ENCODE assay signal across 16 cellular contexts in genomic region chr6:62283359-62283758, GRCh38. TPM values are rescaled to one million over a fixed set of nuclear protein-coding genes. Genes with fewer than 3 reads are reported as not detected.
DNase-seq lines count a peak whose midpoint lies in the region; ATAC-seq and TF ChIP-seq lines count a peak whose summit lies in the region.
"Had no signal": no experiment of that assay in that cellular context is flagged by ENCODE, and none has a peak within 500 bp of the region (broad histone marks: within the 10 kb centered on the region; RNA-seq: fewer than 3 reads in every experiment).

No MANE protein-coding gene starts in this region.

- H3K4me1 ChIP-seq in hepatocyte (ENCODE audit: insufficient read depth), result no peaks in the 10 kb centered on the region
- H3K4me1 ChIP-seq in upper lobe of right lung, result no peaks in the 10 kb centered on the region
- H3K4me1 ChIP-seq in heart left ventricle, result peaks cover 0 to 8% (median 0%) of the 10 kb centered on the region in 12 donors

- intact Hi-C loops in upper lobe of right lung (cut with DNase I) (no loop called here), heart left ventricle (cut with DNase I) (loop anchor here in 1 of 10 donors (10.0 kb wide), 1 partner anchor 469 kb away; no protein-coding TSS in a partner anchor)

- 61% methylated on average over 2 of the region's 2 CpGs for WGBS in hepatocyte (ENCODE audit: low lambda C conversion rate, missing lambda C conversion rate)
- WGBS in heart left ventricle, 4 donors, result 58 to 64% (median 63%) methylated on average over 2 of the region's 2 CpGs

- peak; percentile 12 for DNase-seq in hepatocyte (ENCODE audit: low spot score)
- DNase-seq in upper lobe of right lung, result no peak
- no peak for DNase-seq in heart left ventricle
- DNase-seq in NCI-H1092 (lab: John Stamatoyannopoulos, UW), result no peak
- no peak for DNase-seq in GM19240 (ENCODE audit: insufficient read length, low spot score)
- DNase-seq: CD8-positive, alpha-beta memory T cell; GF-D8; KG1; NCI-H187; NK-92 treated with Interleukin-12 subunit alpha and Interleukin-12 subunit beta, amount 100 ng/mL, for 24 hours had no signal

- no peaks in the 10 kb centered on the region for H3K36me3 ChIP-seq in SU-DHL-6 (ENCODE audit: low read length)
- no peaks in the 10 kb centered on the region for H3K36me3 ChIP-seq in hepatocyte (replicated peaks; ENCODE audit: insufficient read depth, low read depth)
- no peaks in the 10 kb centered on the region for H3K36me3 ChIP-seq in neural cell (ENCODE audit: insufficient read depth, low read length)
- H3K36me3 ChIP-seq in upper lobe of right lung, result no peaks in the 10 kb centered on the region
- no peaks in the 10 kb centered on the region for H3K36me3 ChIP-seq in heart left ventricle

- no peak for TF ChIP-seq EP300 in neural cell (conservative IDR thresholded peaks at IDR 0.05; ENCODE audit: poor library complexity, severe bottlenecking)

- H3F3A ChIP-seq in SU-DHL-6 (ENCODE audit: insufficient read depth) (no peaks in the 10 kb centered on the region), neural cell (ENCODE audit: insufficient read depth, low read length, poor library complexity, severe bottlenecking) (no peaks in the 10 kb centered on the region)

- no peak overlapping the region for H3K4me2 ChIP-seq in SU-DHL-6 (ENCODE audit: low read depth, low read length, poor library complexity, severe bottlenecking)
- peak overlapping the region; percentile 84 for H3K4me2 ChIP-seq in hepatocyte
- peak overlapping the region; percentile 43 for H3K4me2 ChIP-seq in neural cell (ENCODE audit: low read length)

- H3K9ac ChIP-seq in SU-DHL-6 (ENCODE audit: low read length) (no peak overlapping the region), neural cell (ENCODE audit: low read length) (peak overlapping the region; percentile 20)

- H3K27ac ChIP-seq in SU-DHL-6 (ENCODE audit: low read depth, low read length) (no peak overlapping the region), hepatocyte (peak overlapping the region; percentile 45), neural cell (ENCODE audit: low read length) (no peak overlapping the region), upper lobe of right lung (no peak overlapping the region), heart left ventricle (no peak overlapping the region)
- H3K27ac ChIP-seq: RWPE1 had no signal

- TF ChIP-seq RAD21 in neural cell (conservative IDR thresholded peaks at IDR 0.05), result no peak

- no peaks in the 10 kb centered on the region for H3K27me3 ChIP-seq in SU-DHL-6 (ENCODE audit: low read length)
- peaks cover 4% of the 10 kb centered on the region for H3K27me3 ChIP-seq in hepatocyte
- H3K27me3 ChIP-seq in neural cell (ENCODE audit: insufficient read depth, low read depth, low read length), result no peaks in the 10 kb centered on the region
- H3K27me3 ChIP-seq in upper lobe of right lung, result peaks cover 21% of the 10 kb centered on the region
- H3K27me3 ChIP-seq in heart left ventricle, result peaks cover 0 to 36% (median 11%) of the 10 kb centered on the region in 9 donors

- TF ChIP-seq CTCF in SU-DHL-6 (IDR thresholded peaks at IDR 0.05; ENCODE audit: insufficient read depth, low read length, poor library complexity, severe bottlenecking), result no peak
- TF ChIP-seq CTCF in hepatocyte (IDR thresholded peaks at IDR 0.05; ENCODE audit: poor library complexity), result no peak
- TF ChIP-seq CTCF in neural cell (IDR thresholded peaks at IDR 0.05; ENCODE audit: poor library complexity, severe bottlenecking), result no peak
- TF ChIP-seq CTCF in upper lobe of right lung (IDR thresholded peaks at IDR 0.05), result no peak
- TF ChIP-seq CTCF in heart left ventricle (IDR thresholded peaks at IDR 0.05), result no peak

- H3K9me3 ChIP-seq in SU-DHL-6 (ENCODE audit: insufficient read depth, low read length) (no peaks in the 10 kb centered on the region), hepatocyte (ENCODE audit: low read depth) (no peaks in the 10 kb centered on the region), neural cell (ENCODE audit: low read length) (no peaks in the 10 kb centered on the region), upper lobe of right lung (no peaks in the 10 kb centered on the region), heart left ventricle (no peaks in the 10 kb centered on the region)

- H2AFZ ChIP-seq in SU-DHL-6 (ENCODE audit: low read depth, low read length, severe bottlenecking) (peak overlapping the region; percentile 18), hepatocyte (no peak overlapping the region), neural cell (ENCODE audit: low read depth, low read length) (no peak overlapping the region)

- TF ChIP-seq POLR2A in heart left ventricle (IDR thresholded peaks at IDR 0.05), result no peak

- ATAC-seq in upper lobe of right lung, result no peak
- no peak for ATAC-seq in heart left ventricle

- no peaks in the 10 kb centered on the region for H3K9me2 ChIP-seq in SU-DHL-6 (replicated peaks; ENCODE audit: insufficient read depth, low read length)
- H3K9me2 ChIP-seq in hepatocyte (replicated peaks; ENCODE audit: insufficient read depth), result no peaks in the 10 kb centered on the region
- H3K9me2 ChIP-seq in neural cell (ENCODE audit: insufficient read depth, low read length), result no peaks in the 10 kb centered on the region

- H4K20me1 ChIP-seq in SU-DHL-6 (ENCODE audit: low read depth, low read length) (no peaks in the 10 kb centered on the region), hepatocyte (ENCODE audit: insufficient read depth, poor library complexity, severe bottlenecking) (no peaks in the 10 kb centered on the region), neural cell (ENCODE audit: insufficient read depth) (no peaks in the 10 kb centered on the region)

- no peaks in the 10 kb centered on the region for H3K79me2 ChIP-seq in SU-DHL-6 (ENCODE audit: insufficient read depth, low read length)
- peaks cover 51% of the 10 kb centered on the region for H3K79me2 ChIP-seq in hepatocyte
- peaks cover 27% of the 10 kb centered on the region for H3K79me2 ChIP-seq in neural cell (replicated peaks; ENCODE audit: insufficient read depth, low read length)

- H3K4me3 ChIP-seq in SU-DHL-6 (ENCODE audit: insufficient read depth, low read length, poor library complexity, severe bottlenecking) (no peak overlapping the region), hepatocyte (peak overlapping the region; percentile 1), neural cell (ENCODE audit: low read length) (peak overlapping the region; percentile 86), upper lobe of right lung (peak overlapping the region; percentile 28), heart left ventricle (no peak overlapping the region)

TF ChIP-seq in neural cell, 6 proteins besides CTCF, POLR2A, EP300 and RAD21:
- TF ChIP-seq TAF1 (IDR thresholded peaks at IDR 0.05; ENCODE audit: low read depth) (no peak), MXI1 (conservative IDR thresholded peaks at IDR 0.05; ENCODE audit: poor library complexity, severe bottlenecking) (no peak), EZH2 (IDR thresholded peaks at IDR 0.05; ENCODE audit: borderline replicate concordance, insufficient read depth, low read length, poor library complexity, severe bottlenecking) (no peak), REST (IDR thresholded peaks at IDR 0.05; ENCODE audit: borderline replicate concordance) (no peak), POLR2AphosphoS5 (IDR thresholded peaks at IDR 0.05) (no peak), SMC3 (conservative IDR thresholded peaks at IDR 0.05; ENCODE audit: poor library complexity) (no peak)

RNA-seq across cellular contexts. Expression of gene KHDRBS2, which starts 2.7 kb away (rescaled TPM):
- 12.3 and 12.4 TPM in 2 replicates for total RNA-seq in hepatocyte
- polyA plus RNA-seq in hepatocyte, result 4.3 and 5.9 TPM in 2 replicates
- 25.4 and 28.5 TPM in 2 replicates for polyA plus RNA-seq in neural cell
- polyA minus RNA-seq in neural cell, result 42.4 and 46.7 TPM in 2 replicates
- 9.4 TPM for total RNA-seq in upper lobe of right lung
- total RNA-seq in heart left ventricle, result under 1 TPM in 2 of 9 donors, not detected in 7; 0.15 to 0.29 TPM
- not detected for polyA plus RNA-seq in heart left ventricle
- total RNA-seq: CD8-positive, alpha-beta memory T cell; MCF 10A had no signal
- polyA plus RNA-seq: AG04450; BJ; CD8-positive, alpha-beta memory T cell had no signal

Comparison
In these comparisons a context has a peak if more than half of its experiments do, and no peak if none do; other contexts are left out.
1. H3K4me3 ChIP-seq: peak in hepatocyte (single experiment), neural cell (single experiment) and upper lobe of right lung (single experiment); none in SU-DHL-6 (single experiment) and heart left ventricle (0 of 12).